8 cellular contexts compared by ENCODE assay signal in the genomic region with DNA sequence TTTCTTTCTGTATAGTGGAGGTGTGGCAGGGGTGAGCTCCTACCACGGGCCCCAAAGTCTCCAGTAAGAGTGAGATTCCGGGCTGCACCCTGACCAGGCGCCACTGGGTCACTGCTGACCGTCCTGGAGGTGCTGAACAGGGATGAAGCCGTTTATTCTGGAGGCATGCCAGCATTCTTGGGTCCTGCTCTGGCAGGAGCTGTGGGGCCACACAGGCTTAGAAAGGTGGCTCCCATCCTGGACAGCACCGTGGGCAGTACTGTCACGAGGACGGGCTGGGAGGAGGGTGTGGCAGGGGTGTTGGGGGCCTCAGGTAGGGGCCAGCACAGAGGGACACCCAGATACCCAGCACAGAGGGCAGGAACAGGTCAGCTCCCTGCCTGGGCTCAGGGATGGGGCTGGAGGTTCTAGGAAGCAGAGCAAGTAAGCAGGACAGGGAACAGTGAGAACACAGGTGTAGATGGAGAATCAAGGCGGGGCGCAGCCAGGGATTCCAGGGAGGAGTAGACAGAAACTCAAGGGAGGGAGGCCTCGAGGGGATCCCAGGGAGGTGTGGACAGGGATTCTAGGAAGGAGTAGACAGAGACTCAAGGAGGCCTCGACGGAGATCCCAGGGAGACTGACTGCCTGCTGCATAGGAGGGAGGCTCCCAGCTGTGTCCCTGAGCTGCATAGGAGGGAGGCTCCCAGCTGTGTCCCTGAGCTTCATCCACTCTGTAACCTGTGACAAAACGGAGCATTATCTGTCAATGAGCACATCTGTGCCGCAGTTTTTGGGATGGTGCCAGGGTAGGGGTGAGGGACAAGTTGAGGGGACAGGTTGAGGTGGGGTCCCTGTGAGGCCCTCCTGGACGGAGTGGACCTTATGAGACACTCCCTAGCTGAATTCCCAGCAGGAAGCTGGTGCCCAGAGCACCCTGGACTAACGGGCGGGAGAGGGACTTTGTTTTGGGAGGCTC. TPM values are rescaled to one million over a fixed set of nuclear protein-coding genes. Genes with fewer than 3 reads are reported as not detected.
DNase-seq lines count a peak whose midpoint lies in the region; ATAC-seq and TF ChIP-seq lines count a peak whose summit lies in the region.

No MANE protein-coding gene starts in this region.

- peaks cover 0 to 2% (median 0%) of the 10 kb centered on the region in 11 donors for H3K9me3 Mint-ChIP-seq in naive thymus-derived CD4-positive, alpha-beta T cell

- peaks cover 0 to 12% (median 3%) of the 10 kb centered on the region in 7 donors for H3K4me1 Mint-ChIP-seq in naive thymus-derived CD4-positive, alpha-beta T cell

- CTCF ChIA-PET in naive thymus-derived CD4-positive, alpha-beta T cell (lab: Charles Lee) = no interaction called here

- POLR2A ChIA-PET in naive thymus-derived CD4-positive, alpha-beta T cell (lab: Charles Lee) = no interaction called here

- H3K36me3 Mint-ChIP-seq in naive thymus-derived CD4-positive, alpha-beta T cell = no peaks in the 10 kb centered on the region

- H3K27me3 ChIP-seq in naive thymus-derived CD4-positive, alpha-beta T cell (ENCODE audit: control insufficient read depth in 2 of 2, insufficient read depth in 2 of 2, low read length in 2 of 2) = peaks cover 0 to 8% of the 10 kb centered on the region in 2 donors
- H3K27me3 ChIP-seq in MM.1S (replicated peaks; ENCODE audit: insufficient read depth, low read length) = peaks cover 70% of the 10 kb centered on the region

- no peaks in the 10 kb centered on the region for H3K4me1 ChIP-seq in naive thymus-derived CD4-positive, alpha-beta T cell (ENCODE audit: control insufficient read depth in 2 of 2, insufficient read depth in 2 of 2, low read length in 2 of 2)
- no peaks in the 10 kb centered on the region for H3K4me1 ChIP-seq in MM.1S (ENCODE audit: low read length)

- ATAC-seq in naive thymus-derived CD4-positive, alpha-beta T cell = no peak
- no peak for ATAC-seq in GM21737 (IDR thresholded peaks at IDR 0.05; ENCODE audit: unreplicated experiment)
- ATAC-seq in GM21360 (IDR thresholded peaks at IDR 0.05; ENCODE audit: unreplicated experiment) = no peak

- no peak for TF ChIP-seq CTCF in MM.1S (IDR thresholded peaks at IDR 0.05; ENCODE audit: low read length)

- no peak overlapping the region for H3K9ac ChIP-seq in MM.1S (ENCODE audit: low read length)

- H3F3A ChIP-seq in MM.1S (ENCODE audit: insufficient read depth, low read length) = peaks cover 3% of the 10 kb centered on the region; the same call in 1 of the 2 replicates

- H3K9me3 ChIP-seq in naive thymus-derived CD4-positive, alpha-beta T cell (ENCODE audit: control insufficient read depth in 2 of 3, low read length in 3 of 3) = no peaks in the 10 kb centered on the region
- H3K9me3 ChIP-seq in MM.1S (replicated peaks; ENCODE audit: insufficient read depth, low read length) = no peaks in the 10 kb centered on the region

- H3K27me3 Mint-ChIP-seq in naive thymus-derived CD4-positive, alpha-beta T cell = peaks cover 45 to 69% (median 52%) of the 10 kb centered on the region in 5 donors

- no peak overlapping the region for H3K27ac ChIP-seq in naive thymus-derived CD4-positive, alpha-beta T cell (ENCODE audit: low read depth, low read length)
- no peak overlapping the region for H3K27ac ChIP-seq in MM.1S (ENCODE audit: low read length)

- H4K20me1 ChIP-seq in MM.1S (ENCODE audit: insufficient read depth, low read length) = no peaks in the 10 kb centered on the region

- H2AFZ ChIP-seq in MM.1S (ENCODE audit: low read length) = no peak overlapping the region

- DNase-seq in DMS79 (lab: John Stamatoyannopoulos, UW) (peak; percentile 8), NCI-H146 treated with DMSO at 0.1 percent for 48 hours (lab: John Stamatoyannopoulos, UW; ENCODE audit: unreplicated experiment) (peak; percentile 8), astrocyte of the hippocampus (ENCODE audit: low read depth, low spot score) (peak; percentile 74), MM.1S (no peak), C1 segment of cervical spinal cord (lab: John Stamatoyannopoulos, UW) (no peak)
- DNase-seq in naive thymus-derived CD4-positive, alpha-beta T cell = no peak

- H3K9me2 ChIP-seq in MM.1S (replicated peaks; ENCODE audit: insufficient read depth, low read length) = no peaks in the 10 kb centered on the region

- no peak overlapping the region for H3K4me3 ChIP-seq in naive thymus-derived CD4-positive, alpha-beta T cell (ENCODE audit: low read length)
- H3K4me3 ChIP-seq in MM.1S (ENCODE audit: low read length) = no peak overlapping the region

- peak overlapping the region in 8 of 10 donors; percentile 9 to 80 (median 58) for H3K4me3 Mint-ChIP-seq in naive thymus-derived CD4-positive, alpha-beta T cell

- no peak overlapping the region for H3K27ac Mint-ChIP-seq in naive thymus-derived CD4-positive, alpha-beta T cell

- H3K36me3 ChIP-seq in naive thymus-derived CD4-positive, alpha-beta T cell (ENCODE audit: control insufficient read depth in 2 of 3, insufficient read depth in 3 of 3, low read length in 3 of 3) = no peaks in the 10 kb centered on the region
- H3K36me3 ChIP-seq in MM.1S (replicated peaks; ENCODE audit: insufficient read depth, low read length) = no peaks in the 10 kb centered on the region

- intact Hi-C loops in naive thymus-derived CD4-positive, alpha-beta T cell (cut with micrococcal nuclease) = no loop called here

- no peaks in the 10 kb centered on the region for H3K79me2 ChIP-seq in MM.1S (ENCODE audit: low read length)

- no peak overlapping the region for H3K4me2 ChIP-seq in MM.1S (ENCODE audit: low read depth, low read length)

RNA-seq across cellular contexts. Expression of a gene that starts 1.1 kb away (rescaled TPM):
- total RNA-seq in naive thymus-derived CD4-positive, alpha-beta T cell = 1 to 10 TPM in 1 of 5 experiments, under 1 TPM in 1, not detected in 3; 0.39 to 2.0 TPM
- polyA plus RNA-seq in naive thymus-derived CD4-positive, alpha-beta T cell = not detected

Comparison
In these comparisons a context has a peak if more than half of its experiments do, and no peak if none do; other contexts are left out.
1. DNase-seq: peak in DMS79 (single experiment), NCI-H146 treated with DMSO at 0.1 percent for 48 hours (single experiment) and astrocyte of the hippocampus (single experiment); none in naive thymus-derived CD4-positive, alpha-beta T cell (0 of 9), MM.1S (single experiment) and C1 segment of cervical spinal cord (0 of 14).